ENCODE assay signal across 9 cellular contexts in the genomic region with DNA sequence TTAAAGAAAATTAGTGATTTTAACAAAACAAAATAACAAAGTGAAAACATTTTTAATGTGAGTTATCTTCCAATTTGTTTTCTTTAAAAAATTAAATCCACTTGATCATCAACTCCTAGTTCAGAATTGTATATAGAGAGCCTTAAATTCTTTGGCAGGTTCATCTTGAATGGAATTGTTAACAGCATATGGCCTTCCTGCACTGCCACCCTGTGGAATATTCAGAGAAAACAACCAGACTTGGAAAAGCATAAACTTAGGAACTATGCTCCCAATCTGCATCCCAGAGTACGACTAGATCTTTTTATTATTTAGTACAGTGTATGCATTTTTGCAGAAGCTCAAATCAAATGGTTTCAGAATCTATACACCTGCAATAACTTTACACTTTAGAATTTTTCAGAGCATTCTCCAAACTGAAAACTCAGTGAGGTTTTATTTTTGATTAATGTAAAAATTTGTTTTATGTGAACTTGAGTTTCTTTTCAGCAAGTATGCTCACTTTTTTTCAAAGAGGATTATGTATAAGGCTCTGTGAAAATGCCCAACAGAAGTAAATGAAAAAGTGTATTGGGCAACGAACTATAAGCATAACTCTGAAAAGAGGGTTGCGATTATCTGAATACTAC. TPM values are rescaled to one million over a fixed set of nuclear protein-coding genes. Genes with fewer than 3 reads are reported as not detected.
DNase-seq lines count a peak whose midpoint lies in the region; ATAC-seq and TF ChIP-seq lines count a peak whose summit lies in the region.
"Had no signal": no experiment of that assay in that cellular context is flagged by ENCODE, and none has a peak within 500 bp of the region (broad histone marks: within the 10 kb centered on the region; RNA-seq: fewer than 3 reads in every experiment).

No MANE protein-coding gene starts in this region.

- H3K4me3 ChIP-seq in RWPE2 (ENCODE audit: severe bottlenecking) (no peak overlapping the region), fibroblast of mammary gland (ENCODE audit: control insufficient read depth, low read depth, low read length) (no peak overlapping the region)

- no peaks in the 10 kb centered on the region for H3K36me3 ChIP-seq in RWPE2 (ENCODE audit: low read depth)

- DNase-seq in SIG-M5 treated with dmso at 0.1 percent for 504 hours (lab: John Stamatoyannopoulos, UW; ENCODE audit: unreplicated experiment) (peak; percentile 29), SIG-M5 (lab: John Stamatoyannopoulos, UW) (no peak), HuH-7 (ENCODE audit: low spot score) (peak; percentile 15), RWPE2 (ENCODE audit: low spot score) (no peak), fibroblast of mammary gland (ENCODE audit: low read depth) (peak; percentile 80), omental fat pad (ENCODE audit: low spot score) (no peak)
- no peak for DNase-seq in activated CD4-positive, CD25-positive, alpha-beta regulatory T cell treated with anti-CD3 and anti-CD28 coated beads, Interleukin-2, amount 50 U/mL, for 72 hours
- DNase-seq: activated naive CD8-positive, alpha-beta T cell treated with anti-CD3 and anti-CD28 coated beads, Interleukin-2, amount 10 ng/mL, durations not matched to agents 7 days and 5 days had no signal

- TF ChIP-seq CTCF in RWPE2 (IDR thresholded peaks at IDR 0.05; ENCODE audit: poor library complexity, severe bottlenecking), result peak; percentile 91
- TF ChIP-seq CTCF in fibroblast of mammary gland (conservative IDR thresholded peaks at IDR 0.05; ENCODE audit: control insufficient read depth, insufficient read depth, low read depth, low read length), result peak; percentile 71
- peak in 1 of 3 donors; percentile 53 for TF ChIP-seq CTCF in omental fat pad (IDR thresholded peaks at IDR 0.05)

- H3K27ac ChIP-seq in RWPE2 (ENCODE audit: poor library complexity, severe bottlenecking), result no peak overlapping the region

- H3K27me3 ChIP-seq in RWPE2 (ENCODE audit: insufficient read depth, poor library complexity, severe bottlenecking), result no peaks in the 10 kb centered on the region

- ATAC-seq in RWPE2 (ENCODE audit: low read depth), result peak; percentile 61; the same call in 2 of the 3 replicates
- ATAC-seq in omental fat pad (ENCODE audit: low FRiP score), result peak; percentile 59
- ATAC-seq in GM18868 (IDR thresholded peaks at IDR 0.05; ENCODE audit: unreplicated experiment), result no peak

- peaks cover 14% of the 10 kb centered on the region for H3K4me1 ChIP-seq in RWPE2 (ENCODE audit: insufficient read depth, poor library complexity, severe bottlenecking)

- H3K9me3 ChIP-seq in RWPE2 (ENCODE audit: severe bottlenecking), result no peaks in the 10 kb centered on the region

RNA-seq across cellular contexts. Expression of a gene that starts 44.9 kb away (rescaled TPM):
- total RNA-seq in omental fat pad, result 10 to 100 TPM; 10.5 to 22.5 (median 13.3) TPM

Comparison
In these comparisons a context has a peak if more than half of its experiments do, and no peak if none do; other contexts are left out.
1. DNase-seq: peak in SIG-M5 treated with dmso at 0.1 percent for 504 hours (single experiment), HuH-7 (single experiment) and fibroblast of mammary gland (single experiment); none in SIG-M5 (single experiment), RWPE2 (single experiment), omental fat pad (single experiment) and activated CD4-positive, CD25-positive, alpha-beta regulatory T cell treated with anti-CD3 and anti-CD28 coated beads, Interleukin-2, amount 50 U/mL, for 72 hours (single experiment).